ENCODE assay signal across 16 cellular contexts in the genomic region with DNA sequence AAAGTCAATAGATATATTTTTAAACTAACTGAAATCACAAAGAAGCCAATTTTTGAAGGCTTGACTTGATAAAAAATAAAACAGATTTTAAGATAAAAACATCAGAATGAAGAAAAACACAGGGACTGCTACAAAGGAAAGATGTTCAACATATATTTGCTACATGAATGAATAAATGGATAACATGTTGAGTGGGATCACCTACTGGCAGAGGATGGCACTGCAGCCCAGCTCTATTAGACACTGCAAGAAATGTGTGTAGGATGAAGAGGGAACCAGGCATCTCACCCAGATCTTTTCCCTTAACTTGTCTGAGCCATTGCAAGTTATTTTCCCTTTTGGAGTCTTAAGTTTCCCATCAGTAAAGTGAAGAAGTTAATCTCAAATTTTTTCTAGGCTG. TPM values are rescaled to one million over a fixed set of nuclear protein-coding genes. Genes with fewer than 3 reads are reported as not detected.
DNase-seq lines count a peak whose midpoint lies in the region; ATAC-seq and TF ChIP-seq lines count a peak whose summit lies in the region.
"Had no signal": no experiment of that assay in that cellular context is flagged by ENCODE, and none has a peak within 500 bp of the region (broad histone marks: within the 10 kb centered on the region; RNA-seq: fewer than 3 reads in every experiment).

No MANE protein-coding gene starts in this region.

- H3K4me1 ChIP-seq in DOHH2 (ENCODE audit: control insufficient read depth, low read length) (no peaks in the 10 kb centered on the region), PC-3 (ENCODE audit: insufficient read depth, low read length) (no peaks in the 10 kb centered on the region), stomach (peaks cover 0 to 10% (median 0%) of the 10 kb centered on the region in 4 donors), testis (no peaks in the 10 kb centered on the region)

- no peak overlapping the region for H3K27ac ChIP-seq in 22Rv1
- H3K27ac ChIP-seq in DOHH2 (ENCODE audit: low read depth, low read length), result no peak overlapping the region
- no peak overlapping the region for H3K27ac ChIP-seq in PC-3 (ENCODE audit: low read length)
- no peak overlapping the region for H3K27ac ChIP-seq in stomach
- no peak overlapping the region for H3K27ac ChIP-seq in testis

- H3K9ac ChIP-seq in PC-3 (ENCODE audit: low read length), result no peak overlapping the region

- BruUV-seq in PC-3 (replicated peaks; lab: Mats Ljungman, UMichigan), result no TSS peak

- peaks cover 18% of the 10 kb centered on the region for H3K4me1 Mint-ChIP-seq in activated CD4-positive, alpha-beta memory T cell treated with anti-CD3 and anti-CD28 coated beads, Interleukin-2, amount 10 ng/mL, durations not matched to agents 7 days and 5 days

- peaks cover 4% of the 10 kb centered on the region; the same call in 1 of the 2 replicates for H3K9me3 ChIP-seq in DOHH2 (ENCODE audit: control insufficient read depth, insufficient read depth, low read length)
- H3K9me3 ChIP-seq in PC-3 (ENCODE audit: low read length), result peaks cover 3% of the 10 kb centered on the region; the same call in 1 of the 2 replicates
- peaks cover 0 to 15% (median 10%) of the 10 kb centered on the region in 4 donors for H3K9me3 ChIP-seq in stomach
- no peaks in the 10 kb centered on the region for H3K9me3 ChIP-seq in testis

- H4K20me1 ChIP-seq in DOHH2 (ENCODE audit: control insufficient read depth, insufficient read depth, low read depth, low read length), result no peaks in the 10 kb centered on the region
- H4K20me1 ChIP-seq in PC-3 (ENCODE audit: low read length), result no peaks in the 10 kb centered on the region

- no peaks in the 10 kb centered on the region for H3K79me2 ChIP-seq in DOHH2 (ENCODE audit: control insufficient read depth, low read length)
- H3K79me2 ChIP-seq in PC-3 (ENCODE audit: low read length), result no peaks in the 10 kb centered on the region

- H3K9me3 Mint-ChIP-seq in activated CD4-positive, alpha-beta memory T cell treated with anti-CD3 and anti-CD28 coated beads, Interleukin-2, amount 10 ng/mL, durations not matched to agents 7 days and 5 days, result peaks cover 15% of the 10 kb centered on the region

- H3K27me3 Mint-ChIP-seq in activated CD4-positive, alpha-beta memory T cell treated with anti-CD3 and anti-CD28 coated beads, Interleukin-2, amount 10 ng/mL, durations not matched to agents 7 days and 5 days, result peaks cover 48% of the 10 kb centered on the region

- no peaks in the 10 kb centered on the region for H3K27me3 ChIP-seq in DOHH2 (ENCODE audit: control insufficient read depth, low read length)
- no peaks in the 10 kb centered on the region for H3K27me3 ChIP-seq in PC-3 (ENCODE audit: low read length)
- peaks cover 0 to 13% (median 0%) of the 10 kb centered on the region in 3 donors for H3K27me3 ChIP-seq in stomach
- no peaks in the 10 kb centered on the region for H3K27me3 ChIP-seq in testis

- H2AFZ ChIP-seq in PC-3 (ENCODE audit: low read length), result no peak overlapping the region

- H3K36me3 ChIP-seq in DOHH2 (ENCODE audit: control insufficient read depth, low read length), result no peaks in the 10 kb centered on the region
- H3K36me3 ChIP-seq in PC-3 (ENCODE audit: low read depth, low read length), result no peaks in the 10 kb centered on the region
- H3K36me3 ChIP-seq in stomach, result no peaks in the 10 kb centered on the region
- no peaks in the 10 kb centered on the region for H3K36me3 ChIP-seq in testis (ENCODE audit: low read depth, missing control alignments)

- intact Hi-C loops in PC-3 (cut with micrococcal nuclease) (no loop called here), stomach (cut with DNase I; ENCODE audit: low total_unique reads) (no loop called here), testis (cut with DNase I; ENCODE audit: low total_unique reads) (no loop called here)

- no peak for ATAC-seq in PC-3
- ATAC-seq: stimulated activated naive CD8-positive, alpha-beta T cell treated with anti-CD3 and anti-CD28 coated beads, Interleukin-15, amount 100 ng/mL, for 72 hours had no signal

- DNase-seq in PC-3 (no peak), fibroblast of mammary gland (ENCODE audit: low read depth) (peak; percentile 13), SK-N-DZ (ENCODE audit: low spot score) (no peak), stomach (no peak), testis (no peak)
- DNase-seq in activated CD4-positive, alpha-beta memory T cell treated with anti-CD3 and anti-CD28 coated beads, Interleukin-2, amount 10 ng/mL, durations not matched to agents 7 days and 5 days, result no peak
- DNase-seq: activated CD4-positive, alpha-beta T cell treated with anti-CD3 and anti-CD28 coated beads for 1 hour; CD4-positive, CD25-positive, alpha-beta regulatory T cell; midbrain; NCI-H146; stimulated activated CD4-positive, alpha-beta T cell treated with anti-CD3 and anti-CD28 coated beads, Interleukin-4, amount 100 ng/mL, for 4 hours; stimulated activated naive CD8-positive, alpha-beta T cell treated with anti-CD3 and anti-CD28 coated beads, Interleukin-15, amount 100 ng/mL, for 72 hours had no signal

- no peaks in the 10 kb centered on the region for H3F3A ChIP-seq in DOHH2 (ENCODE audit: control insufficient read depth, insufficient read depth)
- no peaks in the 10 kb centered on the region for H3F3A ChIP-seq in PC-3 (ENCODE audit: low read length, unreplicated experiment)

- no peak overlapping the region for H3K4me2 ChIP-seq in DOHH2 (ENCODE audit: low read length)
- no peak overlapping the region for H3K4me2 ChIP-seq in PC-3 (ENCODE audit: low read length)

- H3K9me2 ChIP-seq in DOHH2 (replicated peaks; ENCODE audit: control insufficient read depth, low read length) (no peaks in the 10 kb centered on the region), PC-3 (replicated peaks; ENCODE audit: low read length) (no peaks in the 10 kb centered on the region)

- CTCF ChIA-PET in PC-3 (lab: Charles Lee), result no interaction called here
- CTCF ChIA-PET in activated CD4-positive, alpha-beta memory T cell treated with anti-CD3 and anti-CD28 coated beads, Interleukin-2, amount 10 ng/mL, durations not matched to agents 7 days and 5 days (lab: Charles Lee), result no interaction called here

- TF ChIP-seq CTCF in 22Rv1 (IDR thresholded peaks at IDR 0.05) (peak; percentile 37), DOHH2 (IDR thresholded peaks at IDR 0.05; ENCODE audit: low read depth, low read length, poor library complexity, severe bottlenecking) (peak; percentile 37), PC-3 (conservative IDR thresholded peaks at IDR 0.05; ENCODE audit: low read depth, low read length) (peak; percentile 46), fibroblast of mammary gland (conservative IDR thresholded peaks at IDR 0.05; ENCODE audit: control insufficient read depth, insufficient read depth, low read depth, low read length) (peak; percentile 44), stomach (IDR thresholded peaks at IDR 0.05) (peak in 1 of 7 experiments; percentile 16), testis (IDR thresholded peaks at IDR 0.05) (peak in 1 of 3 experiments; percentile 21)

- H3K36me3 Mint-ChIP-seq in activated CD4-positive, alpha-beta memory T cell treated with anti-CD3 and anti-CD28 coated beads, Interleukin-2, amount 10 ng/mL, durations not matched to agents 7 days and 5 days (ENCODE audit: low read depth), result peaks cover 12% of the 10 kb centered on the region

- TF ChIP-seq POLR2A in stomach (IDR thresholded peaks at IDR 0.05) (no peak), testis (IDR thresholded peaks at IDR 0.05) (no peak)

- no peak overlapping the region for H3K27ac Mint-ChIP-seq in activated CD4-positive, alpha-beta memory T cell treated with anti-CD3 and anti-CD28 coated beads, Interleukin-2, amount 10 ng/mL, durations not matched to agents 7 days and 5 days
- H3K27ac Mint-ChIP-seq: CD4-positive, CD25-positive, alpha-beta regulatory T cell; stimulated activated naive CD8-positive, alpha-beta T cell treated with anti-CD3 and anti-CD28 coated beads, Interleukin-15, amount 100 ng/mL, for 72 hours had no signal

- POLR2A ChIA-PET in PC-3 (lab: Charles Lee; ENCODE audit: unreplicated experiment), result no interaction called here
- POLR2A ChIA-PET in activated CD4-positive, alpha-beta memory T cell treated with anti-CD3 and anti-CD28 coated beads, Interleukin-2, amount 10 ng/mL, durations not matched to agents 7 days and 5 days (lab: Charles Lee), result no interaction called here

- TF ChIP-seq EP300 in stomach (IDR thresholded peaks at IDR 0.05), result no peak

- no peak overlapping the region for H3K4me3 Mint-ChIP-seq in activated CD4-positive, alpha-beta memory T cell treated with anti-CD3 and anti-CD28 coated beads, Interleukin-2, amount 10 ng/mL, durations not matched to agents 7 days and 5 days
- H3K4me3 Mint-ChIP-seq: CD4-positive, CD25-positive, alpha-beta regulatory T cell; stimulated activated naive CD8-positive, alpha-beta T cell treated with anti-CD3 and anti-CD28 coated beads, Interleukin-15, amount 100 ng/mL, for 72 hours had no signal

- H3K4me3 ChIP-seq in DOHH2 (ENCODE audit: low read length) (no peak overlapping the region), PC-3 (ENCODE audit: low read length) (no peak overlapping the region), fibroblast of mammary gland (ENCODE audit: control insufficient read depth, low read depth, low read length) (no peak overlapping the region), stomach (no peak overlapping the region), testis (no peak overlapping the region)

RNA-seq across cellular contexts. Expression of gene AIPL1, which starts 4.2 kb away (rescaled TPM):
- not detected in 2 replicates for total RNA-seq in PC-3 (2014; rRNA removed)
- not detected in 2 replicates for polyA plus RNA-seq in SK-N-DZ (2014; cell fraction: cytosol; rRNA removed)
- 0.31 TPM in 1 of 2 replicates, not detected in the other for polyA plus RNA-seq in SK-N-DZ (2014; cell fraction: nucleus; rRNA removed)
- total RNA-seq in activated CD4-positive, alpha-beta memory T cell treated with anti-CD3 and anti-CD28 coated beads, Interleukin-2, amount 10 ng/mL, durations not matched to agents 7 days and 5 days, result not detected
- total RNA-seq in stomach, result not detected
- polyA plus RNA-seq in stomach, result not detected
- 1 to 10 TPM in 1 of 2 donors, under 1 TPM in 1; 0.37 to 1.0 TPM for total RNA-seq in testis
- 0.49 TPM for polyA plus RNA-seq in testis (ENCODE audit: insufficient read depth, low read depth, low replicate concordance)
- total RNA-seq: CD4-positive, CD25-positive, alpha-beta regulatory T cell; renal cortical epithelial cell had no signal
- polyA plus RNA-seq: CD4-positive, CD25-positive, alpha-beta regulatory T cell; esophagus had no signal

RNA-seq across cellular contexts. Expression of gene PIMREG, which starts 13.5 kb away (rescaled TPM):
- total RNA-seq in PC-3 (2014; rRNA removed), result 67.6 and 88.6 TPM in 2 replicates
- polyA plus RNA-seq in SK-N-DZ (2014; cell fraction: cytosol; rRNA removed), result 446 and 481 TPM in 2 replicates
- polyA plus RNA-seq in SK-N-DZ (2014; cell fraction: nucleus; rRNA removed), result 381 and 425 TPM in 2 replicates
- 10 to 100 TPM; 21.2 TPM for total RNA-seq in activated CD4-positive, alpha-beta memory T cell treated with anti-CD3 and anti-CD28 coated beads, Interleukin-2, amount 10 ng/mL, durations not matched to agents 7 days and 5 days
- 1 to 10 TPM in 3 of 5 donors, under 1 TPM in 2; 0.87 to 8.5 (median 1.8) TPM for total RNA-seq in stomach
- polyA plus RNA-seq in stomach, result 1 to 10 TPM in 2 of 3 donors, under 1 TPM in 1; 0.76 to 3.1 (median 2.1) TPM
- 1 to 10 TPM; 1.3 to 1.8 TPM for total RNA-seq in testis
- polyA plus RNA-seq in testis (ENCODE audit: insufficient read depth, low read depth, low replicate concordance), result 0.73 TPM
- total RNA-seq: CD4-positive, CD25-positive, alpha-beta regulatory T cell had no signal
